8 cellular contexts compared by ENCODE assay signal in the genomic region with DNA sequence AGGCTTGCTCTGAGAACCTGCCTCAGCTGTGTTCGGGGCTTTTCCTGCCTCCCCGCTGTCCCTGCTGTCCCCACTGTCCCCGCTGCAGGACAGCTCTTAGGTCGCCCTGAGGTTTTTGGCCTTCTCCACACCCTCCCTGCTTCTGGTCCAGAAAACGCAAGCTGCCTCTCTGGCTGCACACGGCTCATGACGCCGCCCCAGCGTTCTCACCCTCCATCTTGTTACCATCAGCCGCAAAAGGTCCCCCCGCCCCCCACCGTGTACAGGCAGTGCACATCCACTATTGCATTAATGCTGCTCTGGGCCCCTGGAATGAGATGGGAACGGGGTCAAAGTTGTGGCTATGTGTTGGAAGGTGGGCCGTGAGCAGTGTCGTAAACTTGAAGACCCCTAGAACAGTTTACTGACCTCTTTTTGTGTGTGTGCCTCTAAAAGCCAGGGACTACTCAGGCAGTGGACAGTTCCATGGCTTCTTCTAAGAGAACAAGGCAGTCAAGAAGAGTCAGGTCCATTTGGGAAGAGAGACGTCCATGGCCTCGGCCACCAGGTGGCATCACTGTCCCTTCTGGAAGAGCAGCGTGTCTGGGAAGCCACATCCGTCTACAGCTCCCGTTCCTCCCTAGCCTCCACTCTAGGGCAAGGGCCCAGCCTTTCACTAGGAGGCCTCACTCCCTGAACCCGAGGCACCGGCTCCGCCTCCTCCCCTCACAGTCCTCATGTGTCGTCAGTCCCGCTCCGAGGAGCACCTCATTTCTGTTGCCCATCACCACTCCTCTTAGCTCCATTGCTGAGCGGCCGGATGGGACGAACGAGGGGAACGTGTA. TPM values are rescaled to one million over a fixed set of nuclear protein-coding genes. Genes with fewer than 3 reads are reported as not detected.
DNase-seq lines count a peak whose midpoint lies in the region; ATAC-seq lines count a peak whose summit lies in the region.

No MANE protein-coding gene starts in this region.

- peak; percentile 49 for ATAC-seq in HG03442 (IDR thresholded peaks at IDR 0.05; ENCODE audit: unreplicated experiment)
- ATAC-seq in HG03378 (IDR thresholded peaks at IDR 0.05; ENCODE audit: unreplicated experiment): no peak

- DNase-seq in DMS53 treated with DMSO at 0.1 percent for 48 hours (lab: John Stamatoyannopoulos, UW; ENCODE audit: unreplicated experiment) (peak; percentile 95), NCI-H774 (lab: John Stamatoyannopoulos, UW) (peak; percentile 64), ecto neural progenitor cell (ENCODE audit: low spot score) (peak; percentile 91), lung microvascular endothelial cell (ENCODE audit: low read depth in 2 of 2) (peak; percentile 84 to 89)
- peak; percentile 51 to 58 for DNase-seq in activated CD4-positive, alpha-beta T cell treated with anti-CD3 and anti-CD28 coated beads, Interleukin-2, amount 50 U/mL, for 4 hours
- peak; percentile 46 for DNase-seq in stimulated activated CD8-positive, alpha-beta memory T cell treated with anti-CD3 and anti-CD28 coated beads, Interleukin-12 subunit alpha, Interleukin-12 subunit beta, amount 100 ng/mL, for 1 hour (ENCODE audit: low read depth)

RNA-seq across cellular contexts. Expression of gene MKRN1, which starts 38.5 kb away (rescaled TPM):
- 35.1 and 39.1 TPM in 2 replicates for total RNA-seq in lung microvascular endothelial cell
